ENCODE assay signal across 20 cellular contexts in the genomic region with DNA sequence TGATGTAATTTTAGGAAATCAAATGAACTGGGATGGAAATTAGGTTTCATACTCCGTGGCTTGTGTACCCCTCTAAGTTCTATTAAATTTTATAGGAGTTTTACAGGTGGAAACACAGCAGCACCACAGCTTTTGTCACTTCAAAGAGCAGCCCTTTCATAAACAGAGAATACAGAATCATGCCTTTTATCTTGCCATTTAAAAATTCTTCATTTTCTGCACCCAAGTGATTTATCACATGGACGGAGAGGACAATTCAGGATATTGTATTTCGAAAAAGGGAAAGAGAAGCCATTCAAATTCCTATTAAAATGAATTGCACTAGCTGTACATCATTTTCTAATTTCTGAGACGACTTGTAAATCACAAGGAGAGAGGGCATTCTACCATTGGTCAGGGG.
A peak's percentile ranks its signal among the peaks of the same experiment; 100 is the strongest.
DNase-seq lines count a peak whose midpoint lies in the region; ATAC-seq and TF ChIP-seq lines count a peak whose summit lies in the region.
"Had no signal": no experiment of that assay in that cellular context is flagged by ENCODE, and none has a peak within 500 bp of the region (broad histone marks: within the 10 kb centered on the region; RNA-seq: fewer than 3 reads in every experiment).

No MANE protein-coding gene starts in this region.

- intact Hi-C loops in left ventricle myocardium superior (cut with micrococcal nuclease), result no loop called here

- H3K9me3 Mint-ChIP-seq in glutamatergic neuron (ENCODE audit: unreplicated experiment) (peaks cover 5% of the 10 kb centered on the region), immature natural killer cell (peaks cover 0 to 7% (median 2%) of the 10 kb centered on the region in 6 donors)
- H3K9me3 Mint-ChIP-seq: CD4-positive, alpha-beta T cell had no signal

- TF ChIP-seq CTCF in right atrium auricular region (IDR thresholded peaks at IDR 0.05) (no peak), glutamatergic neuron (IDR thresholded peaks at IDR 0.05; ENCODE audit: partially characterized antibody, unreplicated experiment) (no peak)

- no peak for ATAC-seq in left ventricle myocardium superior
- ATAC-seq: A549, HepG2, PC-3 had no signal

- H3K4me1 ChIP-seq in right atrium auricular region (peaks cover 0 to 88% of the 10 kb centered on the region in 2 donors), subcutaneous abdominal adipose tissue (ENCODE audit: control insufficient read depth in 5 of 5, insufficient read depth in 5 of 5, low read length in 5 of 5) (peaks cover 16 to 60% (median 58%) of the 10 kb centered on the region in 5 donors)
- H3K4me1 ChIP-seq: A549 had no signal

- H3K4me1 Mint-ChIP-seq in glutamatergic neuron (ENCODE audit: low read depth, unreplicated experiment) (peaks cover 65% of the 10 kb centered on the region), immature natural killer cell (peaks cover 0 to 3% of the 10 kb centered on the region in 2 donors)

- H3K36me3 Mint-ChIP-seq in glutamatergic neuron (ENCODE audit: unreplicated experiment) (no peaks in the 10 kb centered on the region), immature natural killer cell (peaks cover 0 to 4% (median 0%) of the 10 kb centered on the region in 3 donors)

- H3K4me3 Mint-ChIP-seq in glutamatergic neuron (ENCODE audit: unreplicated experiment) (no peak overlapping the region), immature natural killer cell (no peak overlapping the region)
- H3K4me3 Mint-ChIP-seq: CD4-positive, alpha-beta T cell had no signal

- peak overlapping the region; percentile 94 for H3K27ac Mint-ChIP-seq in glutamatergic neuron (ENCODE audit: unreplicated experiment)
- no peak overlapping the region for H3K27ac Mint-ChIP-seq in immature natural killer cell
- H3K27ac Mint-ChIP-seq: CD4-positive, alpha-beta T cell had no signal

- no peaks in the 10 kb centered on the region for H3K36me3 ChIP-seq in right atrium auricular region
- no peaks in the 10 kb centered on the region for H3K36me3 ChIP-seq in subcutaneous abdominal adipose tissue (ENCODE audit: control insufficient read depth in 5 of 5, insufficient read depth in 5 of 5, low read length in 5 of 5)
- H3K36me3 ChIP-seq: SJCRH30 had no signal

- H3K27me3 Mint-ChIP-seq in glutamatergic neuron (ENCODE audit: unreplicated experiment) (peaks cover 5% of the 10 kb centered on the region), immature natural killer cell (ENCODE audit: low read depth in 3 of 3) (no peaks in the 10 kb centered on the region)
- H3K27me3 Mint-ChIP-seq: CD4-positive, alpha-beta T cell had no signal

- peak overlapping the region in 2 of 5 donors; percentile 35 to 40 for H3K9ac ChIP-seq in subcutaneous abdominal adipose tissue (ENCODE audit: low read length in 5 of 5)

- DNase-seq in right atrium auricular region (ENCODE audit: low spot score) (no peak), left ventricle myocardium superior (no peak), glutamatergic neuron (no peak), NCI-H524 treated with DMSO at 0.1 percent for 48 hours (lab: John Stamatoyannopoulos, UW) (no peak), immature natural killer cell (no peak), NCI-H345 treated with DMSO at 0.1 percent for 48 hours (lab: John Stamatoyannopoulos, UW; ENCODE audit: unreplicated experiment) (no peak)
- DNase-seq: CD4-positive, alpha-beta T cell; DMS53; EL; KBM-7; MV-4-11; NCI-H1694 treated with DMSO at 0.1 percent for 48 hours; NCI-H2107; NCI-H510A treated with DMSO at 0.1 percent for 48 hours; PC-3; RPMI8226; SJCRH30 had no signal

- peak overlapping the region; percentile 52 to 82 for H3K27ac ChIP-seq in right atrium auricular region
- peak overlapping the region; percentile 87 for H3K27ac ChIP-seq in subcutaneous abdominal adipose tissue (ENCODE audit: low read depth, low read length)
- H3K27ac ChIP-seq: A549, SJCRH30 had no signal

- H3K9me3 ChIP-seq in right atrium auricular region, result no peaks in the 10 kb centered on the region
- no peaks in the 10 kb centered on the region for H3K9me3 ChIP-seq in subcutaneous abdominal adipose tissue (ENCODE audit: control insufficient read depth in 5 of 5, low read length in 5 of 5)
- H3K9me3 ChIP-seq: A549, SJCRH30 had no signal

- H3K27me3 ChIP-seq in right atrium auricular region (no peaks in the 10 kb centered on the region), subcutaneous abdominal adipose tissue (ENCODE audit: control insufficient read depth in 5 of 5, insufficient read depth in 4 of 5, low read length in 5 of 5) (no peaks in the 10 kb centered on the region)
- H3K27me3 ChIP-seq: SJCRH30 had no signal

- no peak overlapping the region for H3K4me3 ChIP-seq in right atrium auricular region
- H3K4me3 ChIP-seq in subcutaneous abdominal adipose tissue (ENCODE audit: low read depth in 1 of 5, low read length in 5 of 5), result no peak overlapping the region
- H3K4me3 ChIP-seq: A549, SJCRH30 had no signal
